Comparison of ENCODE assay signal across 12 cellular contexts in genomic region chr22:32175751-32176644, GRCh38. TPM values are rescaled to one million over a fixed set of nuclear protein-coding genes. Genes with fewer than 3 reads are reported as not detected.
A peak's percentile ranks its signal among the peaks of the same experiment; 100 is the strongest.
DNase-seq lines count a peak whose midpoint lies in the region; ATAC-seq and TF ChIP-seq lines count a peak whose summit lies in the region.
"Had no signal": no experiment of that assay in that cellular context is flagged by ENCODE, and none has a peak within 500 bp of the region (broad histone marks: within the 10 kb centered on the region; RNA-seq: fewer than 3 reads in every experiment).

No MANE protein-coding gene starts in this region.

- intact Hi-C loops in activated CD4-positive, alpha-beta T cell treated with anti-CD3 and anti-CD28 coated beads for 36 hours (cut with DNase I, micrococcal nuclease), result no loop called here

- no peak overlapping the region for H2BK120ac ChIP-seq in trophoblast cell (ENCODE audit: insufficient read depth, low read length, poor library complexity)

- peak; percentile 42 for ATAC-seq in activated CD4-positive, alpha-beta T cell treated with anti-CD3 and anti-CD28 coated beads for 36 hours
- no peak for ATAC-seq in GM21825 (IDR thresholded peaks at IDR 0.05; ENCODE audit: unreplicated experiment)

- H3K27me3 ChIP-seq in HUES64 (ENCODE audit: insufficient read depth, low read length) (peaks cover 46% of the 10 kb centered on the region), trophoblast cell (ENCODE audit: insufficient read depth, low read length) (peaks cover 18% of the 10 kb centered on the region)

- H2BK12ac ChIP-seq in trophoblast cell (ENCODE audit: low read length), result no peak overlapping the region

- POLR2A ChIA-PET in activated CD4-positive, alpha-beta T cell treated with anti-CD3 and anti-CD28 coated beads for 36 hours (lab: Charles Lee), result no interaction called here
- POLR2A ChIA-PET in activated CD4-positive, alpha-beta T cell treated with anti-CD3 and anti-CD28 coated beads, Interleukin-2, amount 10 ng/mL, durations not matched to agents 7 days and 5 days (lab: Charles Lee), result no interaction called here

- no peak overlapping the region for H3K4ac ChIP-seq in trophoblast cell (ENCODE audit: low read depth, low read length)

- no peaks in the 10 kb centered on the region for H3K4me1 Mint-ChIP-seq in activated CD4-positive, alpha-beta T cell treated with anti-CD3 and anti-CD28 coated beads for 36 hours
- H3K4me1 Mint-ChIP-seq in activated CD4-positive, alpha-beta T cell treated with anti-CD3 and anti-CD28 coated beads, Interleukin-2, amount 10 ng/mL, durations not matched to agents 7 days and 5 days, result no peaks in the 10 kb centered on the region
- peaks cover 12% of the 10 kb centered on the region for H3K4me1 Mint-ChIP-seq in endothelial cell (ENCODE audit: unreplicated experiment)

- H3K27ac Mint-ChIP-seq in activated CD4-positive, alpha-beta T cell treated with anti-CD3 and anti-CD28 coated beads for 36 hours, result no peak overlapping the region
- H3K27ac Mint-ChIP-seq in activated CD4-positive, alpha-beta T cell treated with anti-CD3 and anti-CD28 coated beads, Interleukin-2, amount 10 ng/mL, durations not matched to agents 7 days and 5 days, result no peak overlapping the region
- no peak overlapping the region for H3K27ac Mint-ChIP-seq in endothelial cell (ENCODE audit: unreplicated experiment)

- H3K14ac ChIP-seq in trophoblast cell (ENCODE audit: low read length), result no peak overlapping the region

- H3K9me3 ChIP-seq in HUES64 (ENCODE audit: insufficient read depth, low read depth, low read length) (no peaks in the 10 kb centered on the region), trophoblast cell (ENCODE audit: insufficient read depth, low read depth, low read length) (peaks cover 13% of the 10 kb centered on the region)

- H3K4me1 ChIP-seq in HUES64 (ENCODE audit: insufficient read depth, low read length) (no peaks in the 10 kb centered on the region), trophoblast cell (ENCODE audit: control insufficient read depth in 1 of 2, insufficient read depth in 2 of 2, low read length in 2 of 2) (peaks cover 7 to 8% of the 10 kb centered on the region in 2 experiments)

- H3K23ac ChIP-seq in trophoblast cell (ENCODE audit: low read length), result no peak overlapping the region

- H4K12ac ChIP-seq in trophoblast cell (ENCODE audit: low read depth, low read length), result no peak overlapping the region

- no peak overlapping the region for H2AK5ac ChIP-seq in trophoblast cell (ENCODE audit: low read length)

- TF ChIP-seq CTCF in endothelial cell (IDR thresholded peaks at IDR 0.05; ENCODE audit: unreplicated experiment), result no peak

- peak overlapping the region; percentile 41 for H3K4me3 ChIP-seq in HUES64 (ENCODE audit: low read length)
- H3K4me3 ChIP-seq in trophoblast cell (ENCODE audit: low read depth, low read length), result peak overlapping the region; percentile 37

- H3K9ac ChIP-seq in HUES64 (ENCODE audit: low read depth, low read length) (no peak overlapping the region; the same call in 1 of the 2 replicates), trophoblast cell (ENCODE audit: low read length) (no peak overlapping the region)

- H3K18ac ChIP-seq in trophoblast cell (ENCODE audit: low read length), result no peak overlapping the region

- no peaks in the 10 kb centered on the region for H3K36me3 ChIP-seq in HUES64 (ENCODE audit: insufficient read depth, low read length)
- no peaks in the 10 kb centered on the region for H3K36me3 ChIP-seq in trophoblast cell (ENCODE audit: control insufficient read depth in 1 of 2, insufficient read depth in 2 of 2, low read length in 2 of 2)

- H4K8ac ChIP-seq in trophoblast cell (ENCODE audit: low read depth, low read length), result no peak overlapping the region

- peak; percentile 31 for DNase-seq in activated CD4-positive, alpha-beta T cell treated with anti-CD3 and anti-CD28 coated beads for 36 hours
- DNase-seq in activated CD4-positive, alpha-beta T cell treated with anti-CD3 and anti-CD28 coated beads, Interleukin-2, amount 10 ng/mL, durations not matched to agents 7 days and 5 days, result no peak
- DNase-seq in endothelial cell (ENCODE audit: low spot score), result peak; percentile 44
- no peak for DNase-seq in trophoblast cell
- DNase-seq in NCI-H1930 (lab: John Stamatoyannopoulos, UW), result no peak
- DNase-seq in HK-2 (ENCODE audit: unreplicated experiment), result no peak
- DNase-seq: activated effector memory CD4-positive, alpha-beta T cell treated with Interleukin-2 at 50 U/mL for 16 hours; IMR-90; mammary epithelial cell; NCI-H2029 had no signal

- H2AFZ ChIP-seq in trophoblast cell (ENCODE audit: insufficient read depth, low read length, poor library complexity), result no peak overlapping the region

- no peaks in the 10 kb centered on the region for H3K36me3 Mint-ChIP-seq in activated CD4-positive, alpha-beta T cell treated with anti-CD3 and anti-CD28 coated beads for 36 hours (ENCODE audit: low read depth)
- H3K36me3 Mint-ChIP-seq in activated CD4-positive, alpha-beta T cell treated with anti-CD3 and anti-CD28 coated beads, Interleukin-2, amount 10 ng/mL, durations not matched to agents 7 days and 5 days (ENCODE audit: low read depth), result no peaks in the 10 kb centered on the region
- no peaks in the 10 kb centered on the region for H3K36me3 Mint-ChIP-seq in endothelial cell (ENCODE audit: low read depth, unreplicated experiment)

- peak overlapping the region; percentile 49 for H3K4me2 ChIP-seq in trophoblast cell (ENCODE audit: low read length)

- no peak overlapping the region for H4K91ac ChIP-seq in trophoblast cell (ENCODE audit: low read depth, low read length)

- H3K4me3 Mint-ChIP-seq in activated CD4-positive, alpha-beta T cell treated with anti-CD3 and anti-CD28 coated beads for 36 hours, result no peak overlapping the region
- H3K4me3 Mint-ChIP-seq in activated CD4-positive, alpha-beta T cell treated with anti-CD3 and anti-CD28 coated beads, Interleukin-2, amount 10 ng/mL, durations not matched to agents 7 days and 5 days, result no peak overlapping the region
- no peak overlapping the region for H3K4me3 Mint-ChIP-seq in endothelial cell (ENCODE audit: unreplicated experiment)

- 5% methylated on average over 71 of the region's 71 CpGs for WGBS in HUES64
- no CpG with 5 or more reads among the region's 71 CpGs for WGBS in trophoblast cell (ENCODE audit: extremely low coverage, insufficient coverage, insufficient read length)

- no peak overlapping the region for H2BK5ac ChIP-seq in trophoblast cell (ENCODE audit: low read depth, low read length, poor library complexity)

- H3K9me3 Mint-ChIP-seq in activated CD4-positive, alpha-beta T cell treated with anti-CD3 and anti-CD28 coated beads for 36 hours (ENCODE audit: low read depth), result no peaks in the 10 kb centered on the region
- H3K9me3 Mint-ChIP-seq in activated CD4-positive, alpha-beta T cell treated with anti-CD3 and anti-CD28 coated beads, Interleukin-2, amount 10 ng/mL, durations not matched to agents 7 days and 5 days, result no peaks in the 10 kb centered on the region
- H3K9me3 Mint-ChIP-seq in endothelial cell (ENCODE audit: unreplicated experiment), result no peaks in the 10 kb centered on the region

- CTCF ChIA-PET in activated CD4-positive, alpha-beta T cell treated with anti-CD3 and anti-CD28 coated beads for 36 hours (lab: Charles Lee), result no interaction called here
- CTCF ChIA-PET in activated CD4-positive, alpha-beta T cell treated with anti-CD3 and anti-CD28 coated beads, Interleukin-2, amount 10 ng/mL, durations not matched to agents 7 days and 5 days (lab: Charles Lee), result no interaction called here

- no peaks in the 10 kb centered on the region for H3K79me1 ChIP-seq in trophoblast cell (ENCODE audit: low read length)

- H3K79me2 ChIP-seq in trophoblast cell (ENCODE audit: control insufficient read depth, insufficient read depth, low read length, poor library complexity), result no peaks in the 10 kb centered on the region

- H3K27ac ChIP-seq in HUES64 (ENCODE audit: low read depth, low read length) (no peak overlapping the region), trophoblast cell (ENCODE audit: low read depth, low read length) (no peak overlapping the region)

- H3K27me3 Mint-ChIP-seq in activated CD4-positive, alpha-beta T cell treated with anti-CD3 and anti-CD28 coated beads for 36 hours, result peaks cover 28% of the 10 kb centered on the region
- H3K27me3 Mint-ChIP-seq in activated CD4-positive, alpha-beta T cell treated with anti-CD3 and anti-CD28 coated beads, Interleukin-2, amount 10 ng/mL, durations not matched to agents 7 days and 5 days, result peaks cover 26% of the 10 kb centered on the region
- peaks cover 14% of the 10 kb centered on the region for H3K27me3 Mint-ChIP-seq in endothelial cell (ENCODE audit: unreplicated experiment)

RNA-seq across cellular contexts. Expression of gene C22orf42, which starts 16.9 kb away (rescaled TPM):
- total RNA-seq in activated CD4-positive, alpha-beta T cell treated with anti-CD3 and anti-CD28 coated beads for 36 hours, result not detected
- not detected for total RNA-seq in activated CD4-positive, alpha-beta T cell treated with anti-CD3 and anti-CD28 coated beads, Interleukin-2, amount 10 ng/mL, durations not matched to agents 7 days and 5 days
- not detected for polyA plus RNA-seq in HUES64 (2013, experiment 1 of 2)
- polyA plus RNA-seq in HUES64 (2013, experiment 2 of 2), result not detected
- total RNA-seq in endothelial cell (ENCODE audit: unreplicated experiment), result not detected
- polyA plus RNA-seq in trophoblast cell (2013), result not detected in 2 replicates
- total RNA-seq: IMR-90, mammary epithelial cell had no signal
- polyA plus RNA-seq: IMR-90, mammary epithelial cell had no signal

RNA-seq across cellular contexts. Expression of gene RFPL2, which starts 28.9 kb away (rescaled TPM):
- total RNA-seq in activated CD4-positive, alpha-beta T cell treated with anti-CD3 and anti-CD28 coated beads for 36 hours, result not detected
- under 1 TPM in 1 of 2 experiments, not detected in 1; 0.30 TPM for total RNA-seq in activated CD4-positive, alpha-beta T cell treated with anti-CD3 and anti-CD28 coated beads, Interleukin-2, amount 10 ng/mL, durations not matched to agents 7 days and 5 days
- not detected for polyA plus RNA-seq in HUES64 (2013, experiment 1 of 2)
- not detected for polyA plus RNA-seq in HUES64 (2013, experiment 2 of 2)
- 11.8 TPM for total RNA-seq in endothelial cell (ENCODE audit: unreplicated experiment)
- polyA plus RNA-seq in trophoblast cell (2013), result not detected in 2 replicates
- total RNA-seq: IMR-90, mammary epithelial cell had no signal
- polyA plus RNA-seq: IMR-90, mammary epithelial cell had no signal

Comparison
In these comparisons a context has a peak if more than half of its experiments do, and no peak if none do; other contexts are left out.
1. DNase-seq: peak in activated CD4-positive, alpha-beta T cell treated with anti-CD3 and anti-CD28 coated beads for 36 hours (single experiment) and endothelial cell (single experiment); none in activated CD4-positive, alpha-beta T cell treated with anti-CD3 and anti-CD28 coated beads, Interleukin-2, amount 10 ng/mL, durations not matched to agents 7 days and 5 days (single experiment), trophoblast cell (0 of 2), NCI-H1930 (0 of 2) and HK-2 (single experiment).